Comparison of ENCODE assay signal across 1 cellular context in the genomic region with DNA sequence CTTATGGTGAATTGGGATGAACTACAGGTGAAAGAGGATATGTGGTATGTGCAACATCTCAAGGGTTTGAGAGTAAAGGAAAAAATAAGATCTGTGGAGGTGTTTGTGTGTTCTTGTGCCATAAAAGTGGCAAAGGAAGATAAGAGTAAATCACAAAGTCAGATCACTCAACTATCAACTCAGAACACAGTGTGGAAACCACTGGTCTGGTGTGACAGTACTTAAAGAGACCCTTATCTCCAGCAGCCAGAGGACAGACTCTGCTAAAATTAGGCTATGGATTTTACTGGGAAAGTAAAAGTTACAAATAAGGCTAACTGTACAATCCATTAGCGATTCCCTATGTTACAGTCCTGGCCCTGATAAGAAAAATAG.
A peak's percentile ranks its signal among the peaks of the same experiment; 100 is the strongest.
TF ChIP-seq lines count a peak whose summit lies in the region.

No MANE protein-coding gene starts in this region.

TF ChIP-seq in K562, 482 proteins besides CTCF, POLR2A, EP300 and RAD21 (continued from another document and continues in another):
- TF ChIP-seq, protein P1, sequence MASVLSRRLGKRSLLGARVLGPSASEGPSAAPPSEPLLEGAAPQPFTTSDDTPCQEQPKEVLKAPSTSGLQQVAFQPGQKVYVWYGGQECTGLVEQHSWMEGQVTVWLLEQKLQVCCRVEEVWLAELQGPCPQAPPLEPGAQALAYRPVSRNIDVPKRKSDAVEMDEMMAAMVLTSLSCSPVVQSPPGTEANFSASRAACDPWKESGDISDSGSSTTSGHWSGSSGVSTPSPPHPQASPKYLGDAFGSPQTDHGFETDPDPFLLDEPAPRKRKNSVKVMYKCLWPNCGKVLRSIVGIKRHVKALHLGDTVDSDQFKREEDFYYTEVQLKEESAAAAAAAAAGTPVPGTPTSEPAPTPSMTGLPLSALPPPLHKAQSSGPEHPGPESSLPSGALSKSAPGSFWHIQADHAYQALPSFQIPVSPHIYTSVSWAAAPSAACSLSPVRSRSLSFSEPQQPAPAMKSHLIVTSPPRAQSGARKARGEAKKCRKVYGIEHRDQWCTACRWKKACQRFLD (CRISPR knock-in tag; IDR thresholded peaks at IDR 0.05): peak; percentile 93
- TF ChIP-seq ZNF143 (CRISPR knock-in tag; IDR thresholded peaks at IDR 0.05) (no peak), RCOR1 (IDR thresholded peaks at IDR 0.05; ENCODE audit: borderline replicate concordance in 1 of 2, low read depth in 2 of 2, low read length in 2 of 2) (peak; percentile 83 to 99), CREM (IDR thresholded peaks at IDR 0.05; ENCODE audit: low read depth) (peak; percentile 85), ZSCAN32 (CRISPR knock-in tag; IDR thresholded peaks at IDR 0.05) (no peak), FOXK1 (CRISPR knock-in tag; IDR thresholded peaks at IDR 0.05; ENCODE audit: borderline replicate concordance) (no peak), RFX5 (IDR thresholded peaks at IDR 0.05; ENCODE audit: low read depth, low read length) (no peak), ZFP1 (CRISPR knock-in tag; IDR thresholded peaks at IDR 0.05) (no peak), ILK (tag; IDR thresholded peaks at IDR 0.05; ENCODE audit: borderline replicate concordance, low read depth) (no peak), ZNF239 (CRISPR knock-in tag; IDR thresholded peaks at IDR 0.05) (peak; percentile 68), PTBP1 (IDR thresholded peaks at IDR 0.05; ENCODE audit: low read depth, low read length) (no peak), ESRRB (CRISPR knock-in tag; IDR thresholded peaks at IDR 0.05; ENCODE audit: borderline replicate concordance) (no peak), SIN3B (IDR thresholded peaks at IDR 0.05; ENCODE audit: low read depth) (no peak), TAF9B (IDR thresholded peaks at IDR 0.05; ENCODE audit: partially characterized antibody) (peak; percentile 37), ZNF668 (CRISPR knock-in tag; IDR thresholded peaks at IDR 0.05) (no peak), RBM25 (IDR thresholded peaks at IDR 0.05; ENCODE audit: low read depth, low read length, severe bottlenecking) (no peak), MTA1 (IDR thresholded peaks at IDR 0.05; ENCODE audit: borderline replicate concordance) (peak; percentile 88; the same call in 1 of the 2 replicates), ELF1 (tag; IDR thresholded peaks at IDR 0.05) (no peak), ZNF197 (CRISPR knock-in tag; IDR thresholded peaks at IDR 0.05; ENCODE audit: low read depth) (peak; percentile 97), ARID2 (IDR thresholded peaks at IDR 0.05) (no peak), GABPA (tag; conservative IDR thresholded peaks at IDR 0.05; ENCODE audit: low read depth) (0 out of 2 replicates have a peak, but pooled peaks have one; percentile 34), ZNF717 (CRISPR knock-in tag; IDR thresholded peaks at IDR 0.05) (0 out of 2 replicates have a peak, but pooled peaks have one; percentile 38), HNRNPL (IDR thresholded peaks at IDR 0.05; ENCODE audit: low read depth, low read length) (no peak), ZNF282 (CRISPR knock-in tag; IDR thresholded peaks at IDR 0.05) (no peak), PHTF2 (CRISPR knock-in tag; IDR thresholded peaks at IDR 0.05) (no peak), MCM3 (IDR thresholded peaks at IDR 0.05) (no peak), ZC3H8 (IDR thresholded peaks at IDR 0.05) (no peak), U2AF1 (optimal IDR thresholded peaks at IDR 0.05; ENCODE audit: low read depth, low read length) (no peak), CBX3 (IDR thresholded peaks at IDR 0.05; ENCODE audit: borderline replicate concordance in 1 of 2, low read length in 2 of 2) (no peak; a peak in 1 of 3 replicates), NFATC3 (IDR thresholded peaks at IDR 0.05) (peak; percentile 73), TAF7 (tag; IDR thresholded peaks at IDR 0.05) (no peak), NCOA4 (IDR thresholded peaks at IDR 0.05; ENCODE audit: partially characterized antibody) (no peak), STAT5A (IDR thresholded peaks at IDR 0.05; ENCODE audit: borderline replicate concordance, low read length) (peak; percentile 97), ZNF263 (CRISPR knock-in tag; IDR thresholded peaks at IDR 0.05; ENCODE audit: borderline replicate concordance) (no peak), RBM22 (IDR thresholded peaks at IDR 0.05; ENCODE audit: low read depth, low read length, poor library complexity, severe bottlenecking) (no peak), ZNF75A (CRISPR knock-in tag; IDR thresholded peaks at IDR 0.05) (no peak), ILF3 (IDR thresholded peaks at IDR 0.05; ENCODE audit: borderline replicate concordance) (peak; percentile 92; the same call in 1 of the 2 replicates), CHD2 (IDR thresholded peaks at IDR 0.05; ENCODE audit: low read depth, low read length) (no peak), JUNB (CRISPR knock-in tag; conservative IDR thresholded peaks at IDR 0.05) (no peak), ADNP (tag; IDR thresholded peaks at IDR 0.05) (peak; percentile 70), BCOR (IDR thresholded peaks at IDR 0.05) (peak; percentile 80; the same call in 1 of the 2 replicates), MIER1 (IDR thresholded peaks at IDR 0.05; ENCODE audit: low read depth) (no peak)
- TF ChIP-seq, protein P2, sequence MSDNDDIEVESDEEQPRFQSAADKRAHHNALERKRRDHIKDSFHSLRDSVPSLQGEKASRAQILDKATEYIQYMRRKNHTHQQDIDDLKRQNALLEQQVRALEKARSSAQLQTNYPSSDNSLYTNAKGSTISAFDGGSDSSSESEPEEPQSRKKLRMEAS (CRISPR knock-in tag; IDR thresholded peaks at IDR 0.05): no peak
- TF ChIP-seq, protein P3, sequence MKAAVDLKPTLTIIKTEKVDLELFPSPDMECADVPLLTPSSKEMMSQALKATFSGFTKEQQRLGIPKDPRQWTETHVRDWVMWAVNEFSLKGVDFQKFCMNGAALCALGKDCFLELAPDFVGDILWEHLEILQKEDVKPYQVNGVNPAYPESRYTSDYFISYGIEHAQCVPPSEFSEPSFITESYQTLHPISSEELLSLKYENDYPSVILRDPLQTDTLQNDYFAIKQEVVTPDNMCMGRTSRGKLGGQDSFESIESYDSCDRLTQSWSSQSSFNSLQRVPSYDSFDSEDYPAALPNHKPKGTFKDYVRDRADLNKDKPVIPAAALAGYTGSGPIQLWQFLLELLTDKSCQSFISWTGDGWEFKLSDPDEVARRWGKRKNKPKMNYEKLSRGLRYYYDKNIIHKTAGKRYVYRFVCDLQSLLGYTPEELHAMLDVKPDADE (conservative IDR thresholded peaks at IDR 0.05; ENCODE audit: control insufficient read depth, low read depth, low read length): no peak
- TF ChIP-seq, protein P4, sequence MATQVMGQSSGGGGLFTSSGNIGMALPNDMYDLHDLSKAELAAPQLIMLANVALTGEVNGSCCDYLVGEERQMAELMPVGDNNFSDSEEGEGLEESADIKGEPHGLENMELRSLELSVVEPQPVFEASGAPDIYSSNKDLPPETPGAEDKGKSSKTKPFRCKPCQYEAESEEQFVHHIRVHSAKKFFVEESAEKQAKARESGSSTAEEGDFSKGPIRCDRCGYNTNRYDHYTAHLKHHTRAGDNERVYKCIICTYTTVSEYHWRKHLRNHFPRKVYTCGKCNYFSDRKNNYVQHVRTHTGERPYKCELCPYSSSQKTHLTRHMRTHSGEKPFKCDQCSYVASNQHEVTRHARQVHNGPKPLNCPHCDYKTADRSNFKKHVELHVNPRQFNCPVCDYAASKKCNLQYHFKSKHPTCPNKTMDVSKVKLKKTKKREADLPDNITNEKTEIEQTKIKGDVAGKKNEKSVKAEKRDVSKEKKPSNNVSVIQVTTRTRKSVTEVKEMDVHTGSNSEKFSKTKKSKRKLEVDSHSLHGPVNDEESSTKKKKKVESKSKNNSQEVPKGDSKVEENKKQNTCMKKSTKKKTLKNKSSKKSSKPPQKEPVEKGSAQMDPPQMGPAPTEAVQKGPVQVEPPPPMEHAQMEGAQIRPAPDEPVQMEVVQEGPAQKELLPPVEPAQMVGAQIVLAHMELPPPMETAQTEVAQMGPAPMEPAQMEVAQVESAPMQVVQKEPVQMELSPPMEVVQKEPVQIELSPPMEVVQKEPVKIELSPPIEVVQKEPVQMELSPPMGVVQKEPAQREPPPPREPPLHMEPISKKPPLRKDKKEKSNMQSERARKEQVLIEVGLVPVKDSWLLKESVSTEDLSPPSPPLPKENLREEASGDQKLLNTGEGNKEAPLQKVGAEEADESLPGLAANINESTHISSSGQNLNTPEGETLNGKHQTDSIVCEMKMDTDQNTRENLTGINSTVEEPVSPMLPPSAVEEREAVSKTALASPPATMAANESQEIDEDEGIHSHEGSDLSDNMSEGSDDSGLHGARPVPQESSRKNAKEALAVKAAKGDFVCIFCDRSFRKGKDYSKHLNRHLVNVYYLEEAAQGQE (CRISPR knock-in tag; IDR thresholded peaks at IDR 0.05; ENCODE audit: low read depth): no peak
- TF ChIP-seq, protein P5, sequence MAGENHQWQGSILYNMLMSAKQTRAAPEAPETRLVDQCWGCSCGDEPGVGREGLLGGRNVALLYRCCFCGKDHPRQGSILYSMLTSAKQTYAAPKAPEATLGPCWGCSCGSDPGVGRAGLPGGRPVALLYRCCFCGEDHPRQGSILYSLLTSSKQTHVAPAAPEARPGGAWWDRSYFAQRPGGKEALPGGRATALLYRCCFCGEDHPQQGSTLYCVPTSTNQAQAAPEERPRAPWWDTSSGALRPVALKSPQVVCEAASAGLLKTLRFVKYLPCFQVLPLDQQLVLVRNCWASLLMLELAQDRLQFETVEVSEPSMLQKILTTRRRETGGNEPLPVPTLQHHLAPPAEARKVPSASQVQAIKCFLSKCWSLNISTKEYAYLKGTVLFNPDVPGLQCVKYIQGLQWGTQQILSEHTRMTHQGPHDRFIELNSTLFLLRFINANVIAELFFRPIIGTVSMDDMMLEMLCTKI (IDR thresholded peaks at IDR 0.05; ENCODE audit: partially characterized antibody): no peak
- TF ChIP-seq, protein P6, sequence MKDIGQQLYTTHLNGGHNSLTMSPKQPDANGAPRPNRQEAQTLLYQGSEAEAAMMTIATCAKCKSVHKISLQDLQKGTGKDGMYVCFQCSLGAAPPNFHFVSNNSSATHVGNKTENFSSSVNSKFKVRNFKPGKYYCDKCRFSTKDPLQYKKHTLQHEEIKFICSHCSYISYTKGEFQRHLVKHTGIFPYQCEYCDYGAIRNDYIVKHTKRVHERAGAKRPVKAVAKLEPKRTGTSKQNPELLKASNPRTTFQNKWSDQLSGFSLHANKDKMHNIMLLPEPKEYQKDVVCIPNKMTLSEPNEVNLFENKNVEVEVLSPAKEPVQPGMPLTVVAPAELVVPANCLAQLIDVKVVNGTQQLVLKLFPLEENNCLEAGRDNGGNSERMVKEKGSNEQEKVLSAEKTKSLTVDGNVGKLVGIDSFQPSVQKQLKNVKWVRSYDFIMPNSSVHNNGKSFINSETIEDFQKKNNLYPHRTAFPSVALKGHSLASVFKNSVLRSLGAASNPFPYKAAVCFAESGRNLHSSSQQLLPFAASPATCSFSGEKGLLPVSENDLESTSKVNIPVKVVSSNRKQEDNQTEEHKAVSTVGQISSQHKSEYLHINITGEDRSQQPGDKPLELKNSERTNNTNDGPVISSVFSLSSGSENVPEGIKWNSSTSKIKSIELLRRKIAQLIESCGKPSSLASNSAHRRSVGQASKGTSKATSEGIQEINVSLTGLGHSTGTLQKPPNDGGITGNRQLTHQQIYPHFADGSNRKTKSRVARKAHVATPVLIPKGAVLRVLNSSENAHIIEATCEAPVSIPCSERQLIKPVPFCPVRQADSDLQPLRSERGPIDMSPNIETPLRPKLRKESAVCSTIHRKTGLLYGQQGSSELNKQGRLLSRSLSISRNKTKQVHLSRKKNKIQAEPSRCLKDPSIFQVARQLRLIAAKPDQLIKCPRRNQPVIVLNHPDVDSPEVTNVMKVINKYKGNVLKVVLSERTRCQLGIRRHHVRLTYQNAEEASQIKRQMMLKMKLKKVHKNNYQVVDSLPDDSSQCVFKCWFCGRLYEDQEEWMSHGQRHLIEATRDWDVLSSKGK (CRISPR knock-in tag; IDR thresholded peaks at IDR 0.05): no peak
- TF ChIP-seq, protein P7, sequence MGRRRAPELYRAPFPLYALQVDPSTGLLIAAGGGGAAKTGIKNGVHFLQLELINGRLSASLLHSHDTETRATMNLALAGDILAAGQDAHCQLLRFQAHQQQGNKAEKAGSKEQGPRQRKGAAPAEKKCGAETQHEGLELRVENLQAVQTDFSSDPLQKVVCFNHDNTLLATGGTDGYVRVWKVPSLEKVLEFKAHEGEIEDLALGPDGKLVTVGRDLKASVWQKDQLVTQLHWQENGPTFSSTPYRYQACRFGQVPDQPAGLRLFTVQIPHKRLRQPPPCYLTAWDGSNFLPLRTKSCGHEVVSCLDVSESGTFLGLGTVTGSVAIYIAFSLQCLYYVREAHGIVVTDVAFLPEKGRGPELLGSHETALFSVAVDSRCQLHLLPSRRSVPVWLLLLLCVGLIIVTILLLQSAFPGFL (CRISPR knock-in tag; IDR thresholded peaks at IDR 0.05): no peak
- TF ChIP-seq, protein P8, sequence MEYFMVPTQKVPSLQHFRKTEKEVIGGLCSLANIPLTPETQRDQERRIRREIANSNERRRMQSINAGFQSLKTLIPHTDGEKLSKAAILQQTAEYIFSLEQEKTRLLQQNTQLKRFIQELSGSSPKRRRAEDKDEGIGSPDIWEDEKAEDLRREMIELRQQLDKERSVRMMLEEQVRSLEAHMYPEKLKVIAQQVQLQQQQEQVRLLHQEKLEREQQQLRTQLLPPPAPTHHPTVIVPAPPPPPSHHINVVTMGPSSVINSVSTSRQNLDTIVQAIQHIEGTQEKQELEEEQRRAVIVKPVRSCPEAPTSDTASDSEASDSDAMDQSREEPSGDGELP (CRISPR knock-in tag; IDR thresholded peaks at IDR 0.05; ENCODE audit: borderline replicate concordance): no peak
- TF ChIP-seq, protein P9, sequence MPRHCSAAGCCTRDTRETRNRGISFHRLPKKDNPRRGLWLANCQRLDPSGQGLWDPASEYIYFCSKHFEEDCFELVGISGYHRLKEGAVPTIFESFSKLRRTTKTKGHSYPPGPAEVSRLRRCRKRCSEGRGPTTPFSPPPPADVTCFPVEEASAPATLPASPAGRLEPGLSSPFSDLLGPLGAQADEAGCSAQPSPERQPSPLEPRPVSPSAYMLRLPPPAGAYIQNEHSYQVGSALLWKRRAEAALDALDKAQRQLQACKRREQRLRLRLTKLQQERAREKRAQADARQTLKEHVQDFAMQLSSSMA (CRISPR knock-in tag; IDR thresholded peaks at IDR 0.05): no peak
- TF ChIP-seq, protein P10, sequence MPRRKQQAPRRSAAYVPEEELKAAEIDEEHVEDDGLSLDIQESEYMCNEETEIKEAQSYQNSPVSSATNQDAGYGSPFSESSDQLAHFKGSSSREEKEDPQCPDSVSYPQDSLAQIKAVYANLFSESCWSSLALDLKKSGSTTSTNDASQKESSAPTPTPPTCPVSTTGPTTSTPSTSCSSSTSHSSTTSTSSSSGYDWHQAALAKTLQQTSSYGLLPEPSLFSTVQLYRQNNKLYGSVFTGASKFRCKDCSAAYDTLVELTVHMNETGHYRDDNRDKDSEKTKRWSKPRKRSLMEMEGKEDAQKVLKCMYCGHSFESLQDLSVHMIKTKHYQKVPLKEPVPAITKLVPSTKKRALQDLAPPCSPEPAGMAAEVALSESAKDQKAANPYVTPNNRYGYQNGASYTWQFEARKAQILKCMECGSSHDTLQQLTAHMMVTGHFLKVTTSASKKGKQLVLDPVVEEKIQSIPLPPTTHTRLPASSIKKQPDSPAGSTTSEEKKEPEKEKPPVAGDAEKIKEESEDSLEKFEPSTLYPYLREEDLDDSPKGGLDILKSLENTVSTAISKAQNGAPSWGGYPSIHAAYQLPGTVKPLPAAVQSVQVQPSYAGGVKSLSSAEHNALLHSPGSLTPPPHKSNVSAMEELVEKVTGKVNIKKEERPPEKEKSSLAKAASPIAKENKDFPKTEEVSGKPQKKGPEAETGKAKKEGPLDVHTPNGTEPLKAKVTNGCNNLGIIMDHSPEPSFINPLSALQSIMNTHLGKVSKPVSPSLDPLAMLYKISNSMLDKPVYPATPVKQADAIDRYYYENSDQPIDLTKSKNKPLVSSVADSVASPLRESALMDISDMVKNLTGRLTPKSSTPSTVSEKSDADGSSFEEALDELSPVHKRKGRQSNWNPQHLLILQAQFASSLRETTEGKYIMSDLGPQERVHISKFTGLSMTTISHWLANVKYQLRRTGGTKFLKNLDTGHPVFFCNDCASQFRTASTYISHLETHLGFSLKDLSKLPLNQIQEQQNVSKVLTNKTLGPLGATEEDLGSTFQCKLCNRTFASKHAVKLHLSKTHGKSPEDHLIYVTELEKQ (CRISPR knock-in tag; IDR thresholded peaks at IDR 0.05): no peak
